In the genomic region with DNA sequence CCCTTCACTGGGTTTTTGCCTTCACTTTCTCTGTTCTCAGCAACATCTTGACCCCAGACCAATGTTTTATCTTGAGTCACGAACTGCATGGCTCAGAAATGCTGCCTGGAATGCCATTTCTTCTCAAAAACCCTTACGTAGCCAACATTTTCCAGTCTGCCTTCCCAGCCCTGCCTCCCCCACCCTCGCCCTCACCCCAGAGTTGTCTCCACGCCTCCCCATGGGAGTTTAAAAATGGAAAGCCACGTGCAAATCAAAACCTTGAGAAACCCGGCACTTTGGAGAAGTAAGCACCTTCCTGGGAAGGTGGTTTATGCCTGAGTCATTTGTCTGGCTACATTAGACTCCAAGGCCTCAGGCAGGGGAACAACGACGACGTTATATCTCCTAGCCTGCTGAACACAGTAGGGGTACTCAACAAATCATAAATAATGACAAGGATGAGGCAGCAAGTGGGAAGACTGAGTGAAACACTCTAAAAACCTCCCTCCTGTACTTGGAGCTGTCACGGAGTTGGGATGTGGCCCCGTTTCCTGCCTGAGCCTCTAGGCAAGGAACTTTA, we compare ENCODE assay signal across 19 cellular contexts.
DNase-seq lines count a peak whose midpoint lies in the region; ATAC-seq and TF ChIP-seq lines count a peak whose summit lies in the region.
"Had no signal": no experiment of that assay in that cellular context is flagged by ENCODE, and none has a peak within 500 bp of the region (broad histone marks: within the 10 kb centered on the region; RNA-seq: fewer than 3 reads in every experiment).

No MANE protein-coding gene starts in this region.

- TF ChIP-seq CTCF in fibroblast of the aortic adventitia (IDR thresholded peaks at IDR 0.05; ENCODE audit: insufficient read depth, low read length) (no peak), thoracic aorta (IDR thresholded peaks at IDR 0.05) (no peak)

- H3K27me3 ChIP-seq in SJCRH30 (no peaks in the 10 kb centered on the region), thoracic aorta (replicated peaks; ENCODE audit: insufficient read depth) (no peaks in the 10 kb centered on the region)

- H3K4me3 ChIP-seq in SJCRH30 (no peak overlapping the region), fibroblast of the aortic adventitia (ENCODE audit: low read depth, low read length) (no peak overlapping the region), thoracic aorta (no peak overlapping the region)

- intact Hi-C loops in activated T-helper 2 cell treated with anti-CD3 and anti-CD28 coated beads, Interferon-gamma antibody, Interleukin-2, Interleukin-4, amounts not matched to agents 10 μg/mL and 5 μg/mL and 100 μg/mL, durations not matched to agents 14 hours and 24 hours and 36 hours (cut with micrococcal nuclease): no loop called here

- no peaks in the 10 kb centered on the region for H3K9me3 ChIP-seq in SJCRH30 (replicated peaks)
- H3K9me3 ChIP-seq in thoracic aorta: no peaks in the 10 kb centered on the region

- H3K36me3 Mint-ChIP-seq in activated T-helper 2 cell treated with anti-CD3 and anti-CD28 coated beads, Interferon-gamma antibody, Interleukin-2, Interleukin-4, amounts not matched to agents 10 μg/mL and 5 μg/mL and 100 μg/mL, durations not matched to agents 14 hours and 24 hours and 36 hours (ENCODE audit: low read depth): no peaks in the 10 kb centered on the region
- no peaks in the 10 kb centered on the region for H3K36me3 Mint-ChIP-seq in activated naive CD4-positive, alpha-beta T cell treated with anti-CD3 and anti-CD28 coated beads, Interleukin-2, amount 10 ng/mL, durations not matched to agents 7 days and 5 days
- H3K36me3 Mint-ChIP-seq: CD4-positive, alpha-beta memory T cell had no signal

- CTCF ChIA-PET in activated naive CD4-positive, alpha-beta T cell treated with anti-CD3 and anti-CD28 coated beads, Interleukin-2, amount 10 ng/mL, durations not matched to agents 7 days and 5 days (lab: Charles Lee): no interaction called here

- H3K9me3 Mint-ChIP-seq in activated T-helper 2 cell treated with anti-CD3 and anti-CD28 coated beads, Interferon-gamma antibody, Interleukin-2, Interleukin-4, amounts not matched to agents 10 μg/mL and 5 μg/mL and 100 μg/mL, durations not matched to agents 14 hours and 24 hours and 36 hours: no peaks in the 10 kb centered on the region
- H3K9me3 Mint-ChIP-seq in activated naive CD4-positive, alpha-beta T cell treated with anti-CD3 and anti-CD28 coated beads, Interleukin-2, amount 10 ng/mL, durations not matched to agents 7 days and 5 days: no peaks in the 10 kb centered on the region

- DNase-seq in Daoy (ENCODE audit: low read depth) (peak; percentile 38), SJCRH30 (peak in 1 of 2 experiments; percentile 81), fibroblast of the aortic adventitia (ENCODE audit: low read depth) (peak; percentile 78), thoracic aorta (ENCODE audit: low spot score) (no peak)
- no peak for DNase-seq in activated T-helper 2 cell treated with anti-CD3 and anti-CD28 coated beads, Interferon-gamma antibody, Interleukin-2, Interleukin-4, amounts not matched to agents 10 μg/mL and 5 μg/mL and 100 μg/mL, durations not matched to agents 14 hours and 24 hours and 36 hours (ENCODE audit: low spot score)
- no peak for DNase-seq in activated naive CD4-positive, alpha-beta T cell treated with anti-CD3 and anti-CD28 coated beads, Interleukin-2, amount 50 U/mL, for 16 hours
- no peak for DNase-seq in activated naive CD4-positive, alpha-beta T cell treated with anti-CD3 and anti-CD28 coated beads, Interleukin-2, amount 10 ng/mL, durations not matched to agents 7 days and 5 days
- DNase-seq in activated CD4-positive, CD25-positive, alpha-beta regulatory T cell treated with anti-CD3 and anti-CD28 coated beads, Interleukin-2, amount 50 U/mL, for 72 hours: no peak
- DNase-seq: Calu3; CD4-positive, alpha-beta memory T cell; DMS53; MV-4-11; NCI-H1417; NCI-H187 treated with DMSO at 0.1 percent for 48 hours; NCI-H2171 treated with DMSO at 0.1 percent for 48 hours; NCI-H446 treated with DMSO at 0.1 percent for 48 hours; NK-92 treated with Interleukin-12 subunit alpha and Interleukin-12 subunit beta, amount 100 ng/mL, for 24 hours; RPMI8226 had no signal

- H3K4me3 Mint-ChIP-seq in activated T-helper 2 cell treated with anti-CD3 and anti-CD28 coated beads, Interferon-gamma antibody, Interleukin-2, Interleukin-4, amounts not matched to agents 10 μg/mL and 5 μg/mL and 100 μg/mL, durations not matched to agents 14 hours and 24 hours and 36 hours (ENCODE audit: low read depth): no peak overlapping the region
- H3K4me3 Mint-ChIP-seq in activated naive CD4-positive, alpha-beta T cell treated with anti-CD3 and anti-CD28 coated beads, Interleukin-2, amount 10 ng/mL, durations not matched to agents 7 days and 5 days: no peak overlapping the region
- H3K4me3 Mint-ChIP-seq: B cell; CD4-positive, alpha-beta memory T cell had no signal

- H3K4me1 Mint-ChIP-seq in activated T-helper 2 cell treated with anti-CD3 and anti-CD28 coated beads, Interferon-gamma antibody, Interleukin-2, Interleukin-4, amounts not matched to agents 10 μg/mL and 5 μg/mL and 100 μg/mL, durations not matched to agents 14 hours and 24 hours and 36 hours (ENCODE audit: low read depth): no peaks in the 10 kb centered on the region
- H3K4me1 Mint-ChIP-seq in activated naive CD4-positive, alpha-beta T cell treated with anti-CD3 and anti-CD28 coated beads, Interleukin-2, amount 10 ng/mL, durations not matched to agents 7 days and 5 days: no peaks in the 10 kb centered on the region
- H3K4me1 Mint-ChIP-seq: B cell; CD4-positive, alpha-beta memory T cell had no signal

- peak; percentile 77 for ATAC-seq in thoracic aorta (ENCODE audit: insufficient number of reproducible peaks, low FRiP score, low read depth)

- H3K27ac Mint-ChIP-seq in activated T-helper 2 cell treated with anti-CD3 and anti-CD28 coated beads, Interferon-gamma antibody, Interleukin-2, Interleukin-4, amounts not matched to agents 10 μg/mL and 5 μg/mL and 100 μg/mL, durations not matched to agents 14 hours and 24 hours and 36 hours: no peak overlapping the region
- H3K27ac Mint-ChIP-seq in activated naive CD4-positive, alpha-beta T cell treated with anti-CD3 and anti-CD28 coated beads, Interleukin-2, amount 10 ng/mL, durations not matched to agents 7 days and 5 days: no peak overlapping the region
- H3K27ac Mint-ChIP-seq: B cell; CD4-positive, alpha-beta memory T cell had no signal

- H3K27me3 Mint-ChIP-seq in activated T-helper 2 cell treated with anti-CD3 and anti-CD28 coated beads, Interferon-gamma antibody, Interleukin-2, Interleukin-4, amounts not matched to agents 10 μg/mL and 5 μg/mL and 100 μg/mL, durations not matched to agents 14 hours and 24 hours and 36 hours (ENCODE audit: low read depth): no peaks in the 10 kb centered on the region
- peaks cover 4% of the 10 kb centered on the region for H3K27me3 Mint-ChIP-seq in activated naive CD4-positive, alpha-beta T cell treated with anti-CD3 and anti-CD28 coated beads, Interleukin-2, amount 10 ng/mL, durations not matched to agents 7 days and 5 days

- peaks cover 39% of the 10 kb centered on the region for H3K4me1 ChIP-seq in SJCRH30
- peaks cover 17 to 77% of the 10 kb centered on the region in 2 donors for H3K4me1 ChIP-seq in thoracic aorta (ENCODE audit: control insufficient read depth in 1 of 2, low read depth in 2 of 2)

- H3K27ac ChIP-seq in SJCRH30 (peak overlapping the region; percentile 82), thoracic aorta (peak overlapping the region; percentile 75 to 81)

- H3K36me3 ChIP-seq in SJCRH30 (no peaks in the 10 kb centered on the region), thoracic aorta (no peaks in the 10 kb centered on the region)

Comparison
In these comparisons a context has a peak if more than half of its experiments do, and no peak if none do; other contexts are left out.
1. DNase-seq: peak in Daoy (single experiment) and fibroblast of the aortic adventitia (single experiment); none in thoracic aorta (single experiment), activated T-helper 2 cell treated with anti-CD3 and anti-CD28 coated beads, Interferon-gamma antibody, Interleukin-2, Interleukin-4, amounts not matched to agents 10 μg/mL and 5 μg/mL and 100 μg/mL, durations not matched to agents 14 hours and 24 hours and 36 hours (single experiment), activated naive CD4-positive, alpha-beta T cell treated with anti-CD3 and anti-CD28 coated beads, Interleukin-2, amount 50 U/mL, for 16 hours (single experiment), activated naive CD4-positive, alpha-beta T cell treated with anti-CD3 and anti-CD28 coated beads, Interleukin-2, amount 10 ng/mL, durations not matched to agents 7 days and 5 days (single experiment) and activated CD4-positive, CD25-positive, alpha-beta regulatory T cell treated with anti-CD3 and anti-CD28 coated beads, Interleukin-2, amount 50 U/mL, for 72 hours (single experiment).